Comparison of ENCODE assay signal across 22 cellular contexts in the genomic region with DNA sequence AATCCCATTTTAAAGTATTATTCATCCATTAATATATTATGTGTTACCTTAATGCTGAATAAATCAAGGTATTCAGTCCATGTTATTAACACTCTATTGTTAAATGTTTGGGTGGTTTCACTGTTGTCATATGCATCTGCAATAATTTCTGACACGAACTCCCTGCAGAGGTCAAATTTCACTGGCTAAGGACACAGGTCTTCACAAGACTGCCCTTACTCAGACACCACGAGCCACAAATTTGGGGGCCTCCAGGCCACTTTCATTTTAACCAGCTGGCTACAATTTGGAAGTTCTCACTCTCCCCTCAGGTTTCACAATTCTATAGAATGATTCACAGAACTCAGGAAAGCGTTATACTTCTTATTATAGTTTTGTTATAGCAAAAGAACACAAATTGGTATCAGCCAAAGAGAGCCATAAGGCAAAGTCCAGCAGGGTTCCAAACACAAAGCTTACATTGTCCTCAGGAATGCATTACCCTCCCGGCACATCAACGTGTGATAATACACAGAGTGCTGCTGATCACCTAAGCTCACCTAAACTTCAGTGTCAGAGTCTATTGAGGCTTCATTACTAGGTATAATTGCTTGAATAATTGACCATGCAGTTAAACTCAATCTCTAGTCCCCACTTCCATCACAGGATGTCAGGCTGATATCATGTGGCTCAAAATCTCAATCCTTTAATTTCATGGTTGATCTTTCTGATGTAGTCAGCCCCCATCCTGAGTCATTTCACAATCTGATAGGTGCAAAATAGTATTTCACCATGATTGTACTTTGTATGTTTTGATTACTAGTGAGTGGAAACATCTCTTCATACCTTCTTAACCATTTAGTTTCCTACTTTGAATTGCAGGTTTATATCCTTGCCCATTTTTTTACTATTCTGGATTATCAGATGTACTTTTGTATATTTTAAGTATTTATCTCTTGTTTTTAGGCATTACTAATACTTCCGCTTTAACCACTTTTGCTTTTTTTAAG.
DNase-seq lines count a peak whose midpoint lies in the region; ATAC-seq and TF ChIP-seq lines count a peak whose summit lies in the region.
"Had no signal": no experiment of that assay in that cellular context is flagged by ENCODE, and none has a peak within 500 bp of the region (broad histone marks: within the 10 kb centered on the region; RNA-seq: fewer than 3 reads in every experiment).

No MANE protein-coding gene starts in this region.

- no peaks in the 10 kb centered on the region for H3K79me1 ChIP-seq in mesendoderm (ENCODE audit: low read length)

- peak; percentile 32; the same call in 1 of the 2 replicates for ATAC-seq in WTC11
- ATAC-seq in HG03045 (IDR thresholded peaks at IDR 0.05; ENCODE audit: unreplicated experiment), result no peak
- ATAC-seq in HG03432 (IDR thresholded peaks at IDR 0.05; ENCODE audit: unreplicated experiment), result no peak
- ATAC-seq: K562, Panc1 had no signal

- H3K27ac Mint-ChIP-seq in MCF 10A (ENCODE audit: low read depth, unreplicated experiment) (no peak overlapping the region), WTC11 (no peak overlapping the region)
- H3K27ac Mint-ChIP-seq: CD8-positive, alpha-beta memory T cell had no signal

- H3K27me3 ChIP-seq in mammary epithelial cell (ENCODE audit: insufficient read depth, low read length) (no peaks in the 10 kb centered on the region), mesendoderm (ENCODE audit: insufficient read depth, low read length, poor library complexity) (no peaks in the 10 kb centered on the region)
- H3K27me3 ChIP-seq: SJSA1 had no signal

- BruUV-seq in mammary epithelial cell (replicated peaks; lab: Mats Ljungman, UMichigan) (no TSS peak), MCF 10A (replicated peaks; lab: Mats Ljungman, UMichigan) (no TSS peak)

- H3K27me3 Mint-ChIP-seq in MCF 10A (ENCODE audit: insufficient read depth, unreplicated experiment) (peaks cover 60% of the 10 kb centered on the region), WTC11 (ENCODE audit: low read depth) (no peaks in the 10 kb centered on the region)

- intact Hi-C loops in mammary epithelial cell (cut with micrococcal nuclease) (no loop called here), MCF 10A (cut with micrococcal nuclease) (no loop called here)

- H4K8ac ChIP-seq in mesendoderm (ENCODE audit: low read depth, low read length), result no peak overlapping the region

- H2BK120ac ChIP-seq in mesendoderm (ENCODE audit: low read depth, low read length), result no peak overlapping the region

- no peak overlapping the region for H3K18ac ChIP-seq in mesendoderm (ENCODE audit: low read length)

- H2AK5ac ChIP-seq in mesendoderm (ENCODE audit: low read length), result no peak overlapping the region

- no peak overlapping the region for H2BK5ac ChIP-seq in mesendoderm (ENCODE audit: low read length)

- H3K9ac ChIP-seq in mammary epithelial cell (ENCODE audit: insufficient read depth, low read length) (no peak overlapping the region), mesendoderm (ENCODE audit: low read length) (no peak overlapping the region)

- H3K9me3 Mint-ChIP-seq in MCF 10A (ENCODE audit: unreplicated experiment) (no peaks in the 10 kb centered on the region), WTC11 (peaks cover 27% of the 10 kb centered on the region)

- H3K4me1 Mint-ChIP-seq in MCF 10A (ENCODE audit: insufficient read depth, unreplicated experiment), result no peaks in the 10 kb centered on the region
- peaks cover 2% of the 10 kb centered on the region; the same call in 1 of the 2 replicates for H3K4me1 Mint-ChIP-seq in WTC11
- H3K4me1 Mint-ChIP-seq: CD8-positive, alpha-beta memory T cell had no signal

- H4K20me1 ChIP-seq in mammary epithelial cell (ENCODE audit: insufficient read depth, low read length), result no peaks in the 10 kb centered on the region

- H3K36me3 Mint-ChIP-seq in MCF 10A (ENCODE audit: insufficient read depth, unreplicated experiment), result no peaks in the 10 kb centered on the region
- H3K36me3 Mint-ChIP-seq in WTC11, result peaks cover 7% of the 10 kb centered on the region
- H3K36me3 Mint-ChIP-seq: CD8-positive, alpha-beta memory T cell had no signal

- H3K4me2 ChIP-seq in mammary epithelial cell (ENCODE audit: insufficient read depth, low read depth, low read length) (no peak overlapping the region), mesendoderm (ENCODE audit: low read length) (no peak overlapping the region)

- no peak for TF ChIP-seq CTCF in mammary epithelial cell (conservative IDR thresholded peaks at IDR 0.05 in 1 of 2, IDR thresholded peaks at IDR 0.05 in 1 of 2; ENCODE audit: extremely low read depth in 1 of 2, insufficient read depth in 1 of 2, low read depth in 1 of 2, low read length in 2 of 2)
- no peak for TF ChIP-seq CTCF in MCF 10A (IDR thresholded peaks at IDR 0.05; ENCODE audit: unreplicated experiment)
- TF ChIP-seq CTCF in WTC11 (IDR thresholded peaks at IDR 0.05), result no peak

- H2AFZ ChIP-seq in mammary epithelial cell (ENCODE audit: low read depth, low read length), result no peak overlapping the region

- H3K23ac ChIP-seq in mesendoderm (ENCODE audit: low read length), result no peak overlapping the region

- in situ Hi-C loops in mammary epithelial cell (cut with MboI; ENCODE audit: low sequenced_read_pairs in 2 of 2), result no loop called here

- H4K5ac ChIP-seq in mesendoderm (ENCODE audit: low read length), result no peak overlapping the region

- WGBS in mammary epithelial cell (ENCODE audit: low coverage, missing lambda C conversion rate), result 29% methylated on average over 6 of the region's 6 CpGs
- WGBS in mesendoderm (ENCODE audit: extremely low coverage, insufficient coverage, low lambda C conversion rate), result no CpG with 5 or more reads among the region's 6 CpGs

- POLR2A ChIA-PET in MCF 10A (lab: Yijun Ruan, JAX), result interaction anchor here (0.7 kb wide), 1 partner anchor 35 kb away, joined by 3 read pairs; no protein-coding TSS in a partner anchor
- POLR2A ChIA-PET in WTC11 (lab: Charles Lee), result no interaction called here

- dilution Hi-C loops in mammary epithelial cell (cut with HindIII; ENCODE audit: low sequenced_read_pairs), result loop anchor here (5.0 kb wide), 1 partner anchor 54 kb away; no protein-coding TSS in a partner anchor

- H3K4ac ChIP-seq in mesendoderm (ENCODE audit: low read depth, low read length), result no peak overlapping the region

- no peaks in the 10 kb centered on the region for H3K36me3 ChIP-seq in mammary epithelial cell (ENCODE audit: insufficient read depth, low read length)
- no peaks in the 10 kb centered on the region for H3K36me3 ChIP-seq in mesendoderm (ENCODE audit: control insufficient read depth, insufficient read depth, low read length)
- H3K36me3 ChIP-seq: SJSA1 had no signal

- H3K4me3 Mint-ChIP-seq in MCF 10A (ENCODE audit: unreplicated experiment) (no peak overlapping the region), WTC11 (no peak overlapping the region)
- H3K4me3 Mint-ChIP-seq: CD8-positive, alpha-beta memory T cell had no signal

- H3K4me1 ChIP-seq in mammary epithelial cell (ENCODE audit: insufficient read depth, low read length), result no peaks in the 10 kb centered on the region
- H3K4me1 ChIP-seq in mesendoderm (ENCODE audit: control insufficient read depth, low read depth, low read length), result no peaks in the 10 kb centered on the region
- H3K4me1 ChIP-seq: SJSA1 had no signal

- CTCF ChIA-PET in mammary epithelial cell (lab: Charles Lee; ENCODE audit: low non-redundant PET) (no interaction called here), MCF 10A (lab: Yijun Ruan, JAX) (interaction anchor here (0.6 kb wide), 1 partner anchor 53 kb away, joined by 3 read pairs; no protein-coding TSS in a partner anchor), WTC11 (lab: Charles Lee) (no interaction called here)

- no peak overlapping the region for H2BK15ac ChIP-seq in mesendoderm (replicated peaks; ENCODE audit: low read depth)

- no peaks in the 10 kb centered on the region for H3K9me3 ChIP-seq in mammary epithelial cell (replicated peaks; ENCODE audit: insufficient read depth, low read length)
- H3K9me3 ChIP-seq: SJSA1 had no signal

- H3K27ac ChIP-seq in mammary epithelial cell (ENCODE audit: insufficient read depth, low read depth, low read length), result no peak overlapping the region
- H3K27ac ChIP-seq in mesendoderm (ENCODE audit: low read depth, low read length), result no peak overlapping the region
- H3K27ac ChIP-seq: C4-2B, SJSA1 had no signal

- DNase-seq in mammary epithelial cell, result peak; percentile 1
- no peak for DNase-seq in MCF 10A (ENCODE audit: unreplicated experiment)
- DNase-seq in WTC11 (ENCODE audit: low spot score), result no peak
- DNase-seq in mesendoderm, result peak; percentile 17
- no peak for DNase-seq in stimulated activated CD4-positive, alpha-beta T cell treated with anti-CD3 and anti-CD28 coated beads, Interleukin-1b, Interleukin-23, amount 100 ng/mL, for 48 hours
- no peak for DNase-seq in activated T-cell treated with anti-CD3 and anti-CD28 coated beads, Interleukin-2, amount 50 U/mL, for 48 hours
- DNase-seq: 8988T; AML-193; CD8-positive, alpha-beta memory T cell; EL; GF-D8; NCI-H1092; NCI-H1436; NCI-H1930; NCI-H2227 treated with DMSO at 0.1 percent for 48 hours; NCI-H510A had no signal

- H3K79me2 ChIP-seq in mammary epithelial cell (ENCODE audit: insufficient read depth, low read length), result no peaks in the 10 kb centered on the region
- no peaks in the 10 kb centered on the region for H3K79me2 ChIP-seq in mesendoderm (ENCODE audit: control insufficient read depth, insufficient read depth, low read length)

- H3K56ac ChIP-seq in mesendoderm (ENCODE audit: low read length), result no peak overlapping the region

- no peak overlapping the region for H3K4me3 ChIP-seq in mammary epithelial cell (replicated peaks in 1 of 3; ENCODE audit: insufficient read depth in 1 of 3, low read depth in 2 of 3, low read length in 3 of 3)
- H3K4me3 ChIP-seq in mesendoderm (ENCODE audit: low read length), result no peak overlapping the region
- H3K4me3 ChIP-seq: K562, SJSA1 had no signal

TF ChIP-seq in WTC11, 78 proteins besides CTCF, POLR2A, EP300 and RAD21 (continues in another document):
- TF ChIP-seq, protein P1, sequence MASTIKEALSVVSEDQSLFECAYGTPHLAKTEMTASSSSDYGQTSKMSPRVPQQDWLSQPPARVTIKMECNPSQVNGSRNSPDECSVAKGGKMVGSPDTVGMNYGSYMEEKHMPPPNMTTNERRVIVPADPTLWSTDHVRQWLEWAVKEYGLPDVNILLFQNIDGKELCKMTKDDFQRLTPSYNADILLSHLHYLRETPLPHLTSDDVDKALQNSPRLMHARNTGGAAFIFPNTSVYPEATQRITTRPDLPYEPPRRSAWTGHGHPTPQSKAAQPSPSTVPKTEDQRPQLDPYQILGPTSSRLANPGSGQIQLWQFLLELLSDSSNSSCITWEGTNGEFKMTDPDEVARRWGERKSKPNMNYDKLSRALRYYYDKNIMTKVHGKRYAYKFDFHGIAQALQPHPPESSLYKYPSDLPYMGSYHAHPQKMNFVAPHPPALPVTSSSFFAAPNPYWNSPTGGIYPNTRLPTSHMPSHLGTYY (CRISPR knock-in tag; IDR thresholded peaks at IDR 0.05), result no peak
- TF ChIP-seq, protein P2, sequence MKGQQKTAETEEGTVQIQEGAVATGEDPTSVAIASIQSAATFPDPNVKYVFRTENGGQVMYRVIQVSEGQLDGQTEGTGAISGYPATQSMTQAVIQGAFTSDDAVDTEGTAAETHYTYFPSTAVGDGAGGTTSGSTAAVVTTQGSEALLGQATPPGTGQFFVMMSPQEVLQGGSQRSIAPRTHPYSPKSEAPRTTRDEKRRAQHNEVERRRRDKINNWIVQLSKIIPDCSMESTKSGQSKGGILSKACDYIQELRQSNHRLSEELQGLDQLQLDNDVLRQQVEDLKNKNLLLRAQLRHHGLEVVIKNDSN (CRISPR knock-in tag; IDR thresholded peaks at IDR 0.05), result no peak

Comparison
In these comparisons a context has a peak if more than half of its experiments do, and no peak if none do; other contexts are left out.
1. DNase-seq: peak in mammary epithelial cell (single experiment) and mesendoderm (single experiment); none in MCF 10A (single experiment), WTC11 (single experiment), stimulated activated CD4-positive, alpha-beta T cell treated with anti-CD3 and anti-CD28 coated beads, Interleukin-1b, Interleukin-23, amount 100 ng/mL, for 48 hours (single experiment) and activated T-cell treated with anti-CD3 and anti-CD28 coated beads, Interleukin-2, amount 50 U/mL, for 48 hours (0 of 2).